In the genomic region with DNA sequence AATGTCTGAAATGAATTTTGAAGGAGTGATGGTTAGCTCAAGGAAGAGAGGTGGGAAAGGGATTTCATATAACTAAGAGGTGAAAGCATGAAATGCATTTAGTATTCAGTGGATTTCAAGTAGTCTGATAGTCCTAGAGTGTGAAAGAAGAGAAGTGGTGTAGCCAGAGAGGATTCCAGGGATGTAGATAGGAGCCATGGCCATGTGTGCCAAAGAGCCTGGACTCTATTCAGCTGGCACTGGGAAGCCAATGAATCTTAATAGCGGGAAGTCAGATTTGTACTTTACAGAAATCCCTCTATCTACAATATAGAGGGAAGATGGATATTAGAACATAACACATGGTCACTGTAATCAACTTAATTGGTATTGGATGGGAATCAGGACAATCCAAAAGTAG, we compare ENCODE assay signal across 33 cellular contexts. TPM values are rescaled to one million over a fixed set of nuclear protein-coding genes. Genes with fewer than 3 reads are reported as not detected.
"Had no signal": no experiment of that assay in that cellular context is flagged by ENCODE, and none has a peak within 500 bp of the region (broad histone marks: within the 10 kb centered on the region; RNA-seq: fewer than 3 reads in every experiment).

No MANE protein-coding gene starts in this region.

- ATAC-seq: activated CD4-positive, alpha-beta T cell treated with anti-CD3 and anti-CD28 coated beads for 36 hours; activated CD8-positive, alpha-beta memory T cell treated with anti-CD3 and anti-CD28 coated beads, Interleukin-2, amount 10 ng/mL, durations not matched to agents 7 days and 5 days; activated CD8-positive, alpha-beta T cell treated with anti-CD3 and anti-CD28 coated beads, Interleukin-2, amount 10 ng/mL, durations not matched to agents 7 days and 5 days; activated naive CD8-positive, alpha-beta T cell treated with anti-CD3 and anti-CD28 coated beads, Interleukin-2, amount 50 U/mL, for 24 hours; effector memory CD8-positive, alpha-beta T cell; foreskin keratinocyte; gastrocnemius medialis had no signal

- DNase-seq: activated CD4-positive, alpha-beta memory T cell treated with anti-CD3 and anti-CD28 coated beads for 36 hours; activated CD4-positive, alpha-beta T cell treated with anti-CD3 and anti-CD28 coated beads for 36 hours; activated CD4-positive, alpha-beta T cell treated with anti-CD3 and anti-CD28 coated beads, Interleukin-2, amount 10 ng/mL, durations not matched to agents 24 days and 14 days; activated CD4-positive, CD25-positive, alpha-beta regulatory T cell; activated CD4-positive, CD25-positive, alpha-beta regulatory T cell treated with anti-CD3 and anti-CD28 coated beads, Interleukin-2, amount 50 U/mL, for 72 hours; activated CD8-positive, alpha-beta memory T cell treated with anti-CD3 and anti-CD28 coated beads, Interleukin-2, amount 10 ng/mL, durations not matched to agents 7 days and 5 days; activated CD8-positive, alpha-beta memory T cell treated with anti-CD3 and anti-CD28 coated beads, Interleukin-2, amount 50 U/mL, for 4 hours; activated CD8-positive, alpha-beta T cell treated with anti-CD3 and anti-CD28 coated beads, Interleukin-2, amount 10 ng/mL, durations not matched to agents 7 days and 5 days; activated effector memory CD4-positive, alpha-beta T cell treated with anti-CD3 and anti-CD28 coated beads, Interleukin-2, amount 50 U/mL, for 16 hours; activated naive CD4-positive, alpha-beta T cell treated with anti-CD3 and anti-CD28 coated beads for 36 hours; activated naive CD8-positive, alpha-beta T cell treated with anti-CD3 and anti-CD28 coated beads for 36 hours; activated naive CD8-positive, alpha-beta T cell treated with anti-CD3 and anti-CD28 coated beads, Interleukin-2, amount 50 U/mL, for 24 hours; activated T-cell treated with anti-CD3 and anti-CD28 coated beads, Interleukin-2, amount 50 U/mL, for 1 hour; activated T-cell treated with anti-CD3 and anti-CD28 coated beads, Interleukin-2, amount 50 U/mL, for 48 hours; adrenal gland; amygdala; aorta; cortex of kidney; dermis blood vessel endothelial cell; effector CD4-positive, alpha-beta T cell; effector memory CD8-positive, alpha-beta T cell; erythroblast; foreskin keratinocyte; gastrocnemius medialis; glutamatergic neuron; T-helper 2 cell had no signal

RNA-seq across cellular contexts. Expression of gene BOLL, which starts 8.3 kb away (rescaled TPM):
- total RNA-seq: activated CD4-positive, alpha-beta memory T cell treated with anti-CD3 and anti-CD28 coated beads for 36 hours; activated CD4-positive, alpha-beta T cell treated with anti-CD3 and anti-CD28 coated beads for 36 hours; activated CD4-positive, alpha-beta T cell treated with anti-CD3 and anti-CD28 coated beads, Interleukin-2, amount 10 ng/mL, durations not matched to agents 24 days and 14 days; activated CD8-positive, alpha-beta memory T cell treated with anti-CD3 and anti-CD28 coated beads for 36 hours; activated CD8-positive, alpha-beta memory T cell treated with anti-CD3 and anti-CD28 coated beads, Interleukin-2, amount 10 ng/mL, durations not matched to agents 7 days and 5 days; activated CD8-positive, alpha-beta T cell treated with anti-CD3 and anti-CD28 coated beads, Interleukin-2, amount 10 ng/mL, durations not matched to agents 7 days and 5 days; activated naive CD8-positive, alpha-beta T cell treated with anti-CD3 and anti-CD28 coated beads for 36 hours; activated T-helper 1 cell treated with anti-CD3 and anti-CD28 coated beads, Interleukin-12 subunit alpha, Interleukin-12 subunit beta, Interleukin-2, Interleukin-4 antibody, amounts not matched to agents 30 ng/mL and 10 ng/mL and 1 ng/mL, durations not matched to agents 14 hours and 24 hours and 36 hours; activated T-helper 2 cell treated with anti-CD3 and anti-CD28 coated beads, Interferon-gamma antibody, Interleukin-2, Interleukin-4, amounts not matched to agents 10 μg/mL and 5 μg/mL and 100 μg/mL, durations not matched to agents 14 hours and 24 hours and 36 hours; adrenal gland; aorta; cardiac muscle cell; chondrocyte; dermis blood vessel endothelial cell; esophagus muscularis mucosa; foreskin keratinocyte; T-helper 1 cell treated with Interleukin-12 subunit alpha and Interleukin-12 subunit beta and Interleukin-4 antibody, amounts not matched to agents 30 ng/mL and 1 ng/mL, for 36 hours had no signal

RNA-seq across cellular contexts. Expression of gene PLCL1, which starts 10.9 kb away (rescaled TPM):
- total RNA-seq: foreskin keratinocyte had no signal
